20 cellular contexts compared by ENCODE assay signal in genomic region chr6:63558270-63558669, GRCh38.
DNase-seq lines count a peak whose midpoint lies in the region; ATAC-seq and TF ChIP-seq lines count a peak whose summit lies in the region.
"Had no signal": no experiment of that assay in that cellular context is flagged by ENCODE, and none has a peak within 500 bp of the region (broad histone marks: within the 10 kb centered on the region; RNA-seq: fewer than 3 reads in every experiment).

No MANE protein-coding gene starts in this region.

- no peak for TF ChIP-seq CTCF in 22Rv1 (IDR thresholded peaks at IDR 0.05)

- ATAC-seq in GM19035 (IDR thresholded peaks at IDR 0.05; ENCODE audit: unreplicated experiment) (peak; percentile 58), GM21825 (IDR thresholded peaks at IDR 0.05; ENCODE audit: unreplicated experiment) (peak; percentile 57), HG03066 (IDR thresholded peaks at IDR 0.05; ENCODE audit: low read depth, unreplicated experiment) (peak; percentile 71)
- ATAC-seq: body of pancreas; stimulated activated naive CD8-positive, alpha-beta T cell treated with anti-CD3 and anti-CD28 coated beads, Interleukin-15, Interleukin-2, amounts not matched to agents 100 U/mL and 50 U/mL, for 24 hours had no signal

- DNase-seq in NCI-H526 treated with DMSO at 0.1 percent for 48 hours (lab: John Stamatoyannopoulos, UW) (no peak), HCEC 1CT (no peak), SHP77 (lab: John Stamatoyannopoulos, UW) (no peak), HK-2 (ENCODE audit: unreplicated experiment) (no peak)
- DNase-seq: activated CD4-positive, CD25-positive, alpha-beta regulatory T cell; activated naive CD4-positive, alpha-beta T cell treated with anti-CD3 and anti-CD28 coated beads, Interleukin-2, amount 10 ng/mL, durations not matched to agents 7 days and 5 days; body of pancreas; CD4-positive, alpha-beta T cell; DND-41; H9; NCI-H1930; NCI-H774; RPMI8226; stimulated activated naive CD8-positive, alpha-beta T cell treated with anti-CD3 and anti-CD28 coated beads, Interleukin-15, Interleukin-2, amounts not matched to agents 100 U/mL and 50 U/mL, for 24 hours had no signal

- H3K27ac ChIP-seq in 22Rv1, result peak overlapping the region; percentile 99
- H3K27ac ChIP-seq: body of pancreas, esophagus muscularis mucosa, skin epidermis had no signal
